ENCODE assay signal across 20 cellular contexts in genomic region chr18:3340015-3340681, GRCh38.
DNase-seq lines count a peak whose midpoint lies in the region; ATAC-seq, FAIRE-seq and TF ChIP-seq lines count a peak whose summit lies in the region.
"Had no signal": no experiment of that assay in that cellular context is flagged by ENCODE, and none has a peak within 500 bp of the region (broad histone marks: within the 10 kb centered on the region; RNA-seq: fewer than 3 reads in every experiment).

No MANE protein-coding gene starts in this region.

- H3K9me3 Mint-ChIP-seq in CD8-positive, alpha-beta T cell, result no peaks in the 10 kb centered on the region
- H3K9me3 Mint-ChIP-seq: naive B cell had no signal

- H3K9me3 ChIP-seq in CD8-positive, alpha-beta T cell (ENCODE audit: low read length), result no peaks in the 10 kb centered on the region
- H3K9me3 ChIP-seq: testis had no signal

- intact Hi-C loops in CD8-positive, alpha-beta T cell (cut with DNase I, micrococcal nuclease), result no loop called here

- H3K36me3 Mint-ChIP-seq in CD8-positive, alpha-beta T cell, result no peaks in the 10 kb centered on the region
- H3K36me3 Mint-ChIP-seq: activated naive CD8-positive, alpha-beta T cell treated with anti-CD3 and anti-CD28 coated beads, Interleukin-2, amount 10 ng/mL, durations not matched to agents 7 days and 5 days had no signal

- ATAC-seq in CD8-positive, alpha-beta T cell, result peak; percentile 31
- ATAC-seq in HG03139 (IDR thresholded peaks at IDR 0.05; ENCODE audit: unreplicated experiment), result no peak
- no peak for ATAC-seq in GM19328 (IDR thresholded peaks at IDR 0.05; ENCODE audit: unreplicated experiment)
- ATAC-seq: right cardiac atrium had no signal

- no peak for TF ChIP-seq POLR2A in H54 (IDR thresholded peaks at IDR 0.05; ENCODE audit: low read depth, low read length)

- H3K27ac ChIP-seq in CD8-positive, alpha-beta T cell (ENCODE audit: low read depth, low read length), result no peak overlapping the region
- H3K27ac ChIP-seq: SK-N-MC, testis had no signal

- no peaks in the 10 kb centered on the region for H3K4me1 ChIP-seq in CD8-positive, alpha-beta T cell (ENCODE audit: insufficient read depth, low read length)
- H3K4me1 ChIP-seq: testis had no signal

- no peaks in the 10 kb centered on the region for H3K27me3 ChIP-seq in CD8-positive, alpha-beta T cell (ENCODE audit: insufficient read depth, low read length)
- H3K27me3 ChIP-seq: testis had no signal

- TF ChIP-seq CTCF in CD8-positive, alpha-beta T cell (IDR thresholded peaks at IDR 0.05), result no peak
- TF ChIP-seq CTCF in fibroblast of villous mesenchyme (IDR thresholded peaks at IDR 0.05; ENCODE audit: insufficient read depth, low read depth, low read length) (no peak), GM13976 (IDR thresholded peaks at IDR 0.05; ENCODE audit: borderline replicate concordance, control extremely low read depth, extremely low read depth, insufficient read depth, missing control alignments) (no peak)

- H3K27me3 Mint-ChIP-seq in CD8-positive, alpha-beta T cell (ENCODE audit: low read depth), result no peaks in the 10 kb centered on the region
- H3K27me3 Mint-ChIP-seq: activated naive CD8-positive, alpha-beta T cell treated with anti-CD3 and anti-CD28 coated beads, Interleukin-2, amount 10 ng/mL, durations not matched to agents 7 days and 5 days; naive B cell had no signal

- CTCF ChIA-PET in CD8-positive, alpha-beta T cell (lab: Charles Lee), result interaction anchor here (1.1 kb wide), 1 partner anchor 17 kb away, joined by 3 read pairs; no protein-coding TSS in a partner anchor

- H3K4me1 Mint-ChIP-seq in CD8-positive, alpha-beta T cell (ENCODE audit: low read depth), result no peaks in the 10 kb centered on the region
- H3K4me1 Mint-ChIP-seq: naive B cell had no signal

- FAIRE-seq in H54 (lab: Jason Lieb, UNC), result peak; percentile 81
- FAIRE-seq: kidney had no signal

- H3K4me3 ChIP-seq in CD8-positive, alpha-beta T cell (ENCODE audit: low read depth, low read length), result no peak overlapping the region
- H3K4me3 ChIP-seq in fibroblast of villous mesenchyme (ENCODE audit: low read depth, low read length), result no peak overlapping the region
- H3K4me3 ChIP-seq: SK-N-MC, testis had no signal

- DNase-seq in CD8-positive, alpha-beta T cell, result no peak
- DNase-seq in H54 (ENCODE audit: insufficient read length, low spot score) (no peak), SW480 (ENCODE audit: low spot score) (peak; percentile 81), fibroblast of villous mesenchyme (ENCODE audit: low read depth) (peak; percentile 76), RPMI8226 (no peak), GM13976 (ENCODE audit: low spot score) (no peak)
- DNase-seq: activated CD4-positive, alpha-beta T cell treated with anti-CD3 and anti-CD28 coated beads for 48 hours; activated naive CD8-positive, alpha-beta T cell treated with anti-CD3 and anti-CD28 coated beads, Interleukin-2, amount 10 ng/mL, durations not matched to agents 7 days and 5 days; C1 segment of cervical spinal cord; cortex of kidney; GDM1; kidney; naive B cell; NCI-H1436 treated with DMSO at 0.1 percent for 48 hours; NCI-H82; right cardiac atrium; testis had no signal

- POLR2A ChIA-PET in CD8-positive, alpha-beta T cell (lab: Charles Lee), result no interaction called here

- H3K4me3 Mint-ChIP-seq in CD8-positive, alpha-beta T cell, result no peak overlapping the region
- H3K4me3 Mint-ChIP-seq: activated naive CD8-positive, alpha-beta T cell treated with anti-CD3 and anti-CD28 coated beads, Interleukin-2, amount 10 ng/mL, durations not matched to agents 7 days and 5 days; naive B cell had no signal

- H3K36me3 ChIP-seq in CD8-positive, alpha-beta T cell (ENCODE audit: insufficient read depth, low read length), result no peaks in the 10 kb centered on the region

- in situ Hi-C loops in GM13976 (cut with MboI; ENCODE audit: low sequenced_read_pairs, unreplicated experiment), result no loop called here

- no peak overlapping the region for H3K27ac Mint-ChIP-seq in CD8-positive, alpha-beta T cell
- H3K27ac Mint-ChIP-seq: activated naive CD8-positive, alpha-beta T cell treated with anti-CD3 and anti-CD28 coated beads, Interleukin-2, amount 10 ng/mL, durations not matched to agents 7 days and 5 days had no signal

Comparison
In these comparisons a context has a peak if more than half of its experiments do, and no peak if none do; other contexts are left out.
1. DNase-seq: peak in SW480 (single experiment) and fibroblast of villous mesenchyme (single experiment); none in CD8-positive, alpha-beta T cell (0 of 7), H54 (single experiment), RPMI8226 (single experiment) and GM13976 (single experiment).